Comparison of ENCODE assay signal across 7 cellular contexts in the genomic region with DNA sequence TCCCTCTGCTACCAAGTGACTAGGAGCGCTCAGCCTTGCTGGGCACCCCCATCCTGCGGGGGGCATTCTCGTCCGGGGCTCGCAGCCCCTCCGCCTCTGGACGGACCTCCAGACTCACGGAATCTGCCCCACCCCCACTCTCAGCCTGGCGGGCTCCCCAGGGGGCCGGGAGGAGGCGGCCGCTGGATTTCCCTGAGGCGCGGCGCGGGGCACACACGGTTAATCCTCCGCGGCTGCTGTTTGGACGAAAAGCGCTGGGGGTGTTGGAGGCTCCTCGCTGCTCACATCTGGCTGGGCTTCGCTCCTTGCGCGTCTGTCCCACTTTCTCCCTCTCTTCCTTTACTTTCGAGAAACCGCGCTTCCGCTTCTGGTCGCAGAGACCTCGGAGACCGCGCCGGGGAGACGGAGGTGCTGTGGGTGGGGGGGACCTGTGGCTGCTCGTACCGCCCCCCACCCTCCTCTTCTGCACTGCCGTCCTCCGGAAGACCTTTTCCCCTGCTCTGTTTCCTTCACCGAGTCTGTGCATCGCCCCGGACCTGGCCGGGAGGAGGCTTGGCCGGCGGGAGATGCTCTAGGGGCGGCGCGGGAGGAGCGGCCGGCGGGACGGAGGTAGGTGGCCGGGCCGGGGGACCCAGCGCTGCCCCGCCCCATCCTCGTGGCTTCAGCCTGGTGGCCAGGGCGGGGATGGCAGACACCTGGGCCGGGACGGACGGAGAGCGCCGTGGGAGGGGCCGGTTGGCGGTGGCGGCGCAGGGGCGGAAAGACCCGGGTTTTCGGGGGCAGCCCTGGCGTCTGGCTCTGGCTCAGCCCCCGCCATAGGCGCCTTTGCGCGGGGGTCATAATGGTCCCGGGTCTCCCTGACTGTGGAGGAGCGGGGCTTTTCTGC. TPM values are rescaled to one million over a fixed set of nuclear protein-coding genes. Genes with fewer than 3 reads are reported as not detected.
DNase-seq lines count a peak whose midpoint lies in the region; ATAC-seq, FAIRE-seq and TF ChIP-seq lines count a peak whose summit lies in the region.

A gene with protein sequence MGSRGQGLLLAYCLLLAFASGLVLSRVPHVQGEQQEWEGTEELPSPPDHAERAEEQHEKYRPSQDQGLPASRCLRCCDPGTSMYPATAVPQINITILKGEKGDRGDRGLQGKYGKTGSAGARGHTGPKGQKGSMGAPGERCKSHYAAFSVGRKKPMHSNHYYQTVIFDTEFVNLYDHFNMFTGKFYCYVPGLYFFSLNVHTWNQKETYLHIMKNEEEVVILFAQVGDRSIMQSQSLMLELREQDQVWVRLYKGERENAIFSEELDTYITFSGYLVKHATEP (plus strand): TSS at position 284 of the 886 bp plus-strand sequence. CDS start 19,800 bp downstream, outside the sequence.

- no peaks in the 10 kb centered on the region for H3K36me3 Mint-ChIP-seq in stimulated activated naive B cell treated with anti-CD40 and anti-IgM and Interleukin-4, amounts not matched to agents 10 μg/mL and 1 μg/mL and 100 μg/mL, for 72 hours

- ATAC-seq in RWPE2 (ENCODE audit: low read depth) (peak; percentile 53), left colon (peak; percentile 57), HG02678 (IDR thresholded peaks at IDR 0.05; ENCODE audit: unreplicated experiment) (no peak)
- ATAC-seq in stimulated activated naive B cell treated with anti-CD40 and anti-IgM and Interleukin-4, amounts not matched to agents 10 μg/mL and 1 μg/mL and 100 μg/mL, for 72 hours (replicated peaks) = peak; percentile 82 to 85

- H3K4me3 ChIP-seq in RWPE2 (ENCODE audit: severe bottlenecking) = peak within 1 kb of the TSS; percentile 35
- peak within 1 kb of the TSS; percentile 39 for H3K4me3 ChIP-seq in bronchial epithelial cell (ENCODE audit: low read depth, low read length)

- intact Hi-C loops in left colon (cut with DNase I, micrococcal nuclease) = no loop called here

- H3K27ac Mint-ChIP-seq in stimulated activated naive B cell treated with anti-CD40 and anti-IgM and Interleukin-4, amounts not matched to agents 10 μg/mL and 1 μg/mL and 100 μg/mL, for 72 hours = peak within 1 kb of the TSS; percentile 77

- H3K27ac ChIP-seq in RWPE2 (ENCODE audit: poor library complexity, severe bottlenecking) = no peak within 1 kb of the TSS

- in situ Hi-C loops in GM13977 (cut with MboI; ENCODE audit: low pct_unique_long_range_greater_than_20kb, low sequenced_read_pairs, unreplicated experiment) = no loop called here

- peak; percentile 76 for DNase-seq in GM13977 (ENCODE audit: low spot score)
- peak; percentile 65 for DNase-seq in RWPE2 (ENCODE audit: low spot score)
- no peak for DNase-seq in bronchial epithelial cell (ENCODE audit: low read depth)
- DNase-seq in left colon = peak in 1 of 2 donors; percentile 78
- DNase-seq in stimulated activated naive B cell treated with anti-CD40 and anti-IgM and Interleukin-4, amounts not matched to agents 10 μg/mL and 1 μg/mL and 100 μg/mL, for 72 hours = no peak
- no peak for DNase-seq in hippocampal formation (lab: John Stamatoyannopoulos, UW)

- H3K4me1 ChIP-seq in RWPE2 (ENCODE audit: insufficient read depth, poor library complexity, severe bottlenecking) = peaks cover 52% of the 10 kb centered on the region

- H3K36me3 ChIP-seq in RWPE2 (ENCODE audit: low read depth) = no peaks in the 10 kb centered on the region
- no peaks in the 10 kb centered on the region for H3K36me3 ChIP-seq in bronchial epithelial cell (ENCODE audit: control insufficient read depth, insufficient read depth, low read length)

- TF ChIP-seq CTCF in GM13977 (IDR thresholded peaks at IDR 0.05; ENCODE audit: extremely low read depth, insufficient read depth, missing control alignments) (peak; percentile 5), RWPE2 (IDR thresholded peaks at IDR 0.05; ENCODE audit: poor library complexity, severe bottlenecking) (peak; percentile 14), bronchial epithelial cell (IDR thresholded peaks at IDR 0.05; ENCODE audit: insufficient read depth, low read length, severe bottlenecking) (peak; percentile 40)

- peaks cover 48 to 85% of the 10 kb centered on the region in 2 donors for H3K27me3 Mint-ChIP-seq in stimulated activated naive B cell treated with anti-CD40 and anti-IgM and Interleukin-4, amounts not matched to agents 10 μg/mL and 1 μg/mL and 100 μg/mL, for 72 hours

- H3K9me3 ChIP-seq in RWPE2 (ENCODE audit: severe bottlenecking) = no peaks in the 10 kb centered on the region

- H3K4me3 Mint-ChIP-seq in stimulated activated naive B cell treated with anti-CD40 and anti-IgM and Interleukin-4, amounts not matched to agents 10 μg/mL and 1 μg/mL and 100 μg/mL, for 72 hours = peak within 1 kb of the TSS; percentile 83 to 85

- H3K27me3 ChIP-seq in RWPE2 (ENCODE audit: insufficient read depth, poor library complexity, severe bottlenecking) = no peaks in the 10 kb centered on the region
- peaks cover 7% of the 10 kb centered on the region for H3K27me3 ChIP-seq in bronchial epithelial cell (ENCODE audit: control insufficient read depth, insufficient read depth, low read length)

- H3K9me3 Mint-ChIP-seq in stimulated activated naive B cell treated with anti-CD40 and anti-IgM and Interleukin-4, amounts not matched to agents 10 μg/mL and 1 μg/mL and 100 μg/mL, for 72 hours = no peaks in the 10 kb centered on the region

- peaks cover 9 to 18% of the 10 kb centered on the region in 2 donors for H3K4me1 Mint-ChIP-seq in stimulated activated naive B cell treated with anti-CD40 and anti-IgM and Interleukin-4, amounts not matched to agents 10 μg/mL and 1 μg/mL and 100 μg/mL, for 72 hours

- FAIRE-seq in bronchial epithelial cell (lab: Jason Lieb, UNC) = no peak

RNA-seq across cellular contexts. Expression of the gene that starts here (rescaled TPM):
- total RNA-seq in bronchial epithelial cell (0.13 and 0.79 TPM in 2 replicates), left colon (10 to 100 TPM; 14.6 to 16.7 TPM)

Comparison
In these comparisons a context has a peak if more than half of its experiments do, and no peak if none do; other contexts are left out.
1. DNase-seq: peak in GM13977 (single experiment) and RWPE2 (single experiment); none in bronchial epithelial cell (single experiment), stimulated activated naive B cell treated with anti-CD40 and anti-IgM and Interleukin-4, amounts not matched to agents 10 μg/mL and 1 μg/mL and 100 μg/mL, for 72 hours (single experiment) and hippocampal formation (0 of 2).
2. Peak in every context shown above with its lines, with median percentiles within 50 percentile points of each other: CTCF ChIP-seq.